ENCODE assay signal across 17 cellular contexts in genomic region chr16:74073471-74073870, GRCh38.
A peak's percentile ranks its signal among the peaks of the same experiment; 100 is the strongest.
DNase-seq lines count a peak whose midpoint lies in the region; ATAC-seq and TF ChIP-seq lines count a peak whose summit lies in the region.
"Had no signal": no experiment of that assay in that cellular context is flagged by ENCODE, and none has a peak within 500 bp of the region (broad histone marks: within the 10 kb centered on the region; RNA-seq: fewer than 3 reads in every experiment).

No MANE protein-coding gene starts in this region.

- no peak for TF ChIP-seq CTCF in AG09319 (IDR thresholded peaks at IDR 0.05; ENCODE audit: low read depth, low read length)
- TF ChIP-seq CTCF in right lobe of liver (IDR thresholded peaks at IDR 0.05) = no peak

- intact Hi-C loops in right lobe of liver (cut with DNase I) = no loop called here

- H3K4me1 ChIP-seq in right lobe of liver = peaks cover 0 to 6% (median 0%) of the 10 kb centered on the region in 4 donors
- H3K4me1 ChIP-seq: Caco-2, HAP-1 had no signal

- WGBS in right lobe of liver (ENCODE audit: insufficient coverage, low coverage, low lambda C conversion rate, missing lambda C conversion rate) = 69% methylated on average over 3 of the region's 3 CpGs

- no peaks in the 10 kb centered on the region for H3K27me3 ChIP-seq in right lobe of liver

- no peak for TF ChIP-seq POLR2A in right lobe of liver (IDR thresholded peaks at IDR 0.05)

- peak; percentile 74 to 95 (median 88) for ATAC-seq in right lobe of liver
- ATAC-seq in HG03139 (IDR thresholded peaks at IDR 0.05; ENCODE audit: unreplicated experiment) = no peak
- no peak for ATAC-seq in HG03108 (IDR thresholded peaks at IDR 0.05; ENCODE audit: unreplicated experiment)
- ATAC-seq: GM12878 had no signal

- H3K4me3 ChIP-seq in right lobe of liver = no peak overlapping the region
- H3K4me3 ChIP-seq: GM12878, HAP-1 had no signal

- H3K36me3 ChIP-seq in right lobe of liver = no peaks in the 10 kb centered on the region
- H3K36me3 ChIP-seq: HAP-1 had no signal

- H3K9me3 ChIP-seq in right lobe of liver = no peaks in the 10 kb centered on the region
- H3K9me3 ChIP-seq: HAP-1 had no signal

- DNase-seq in AG09319 (ENCODE audit: extremely low read depth, low read depth) (peak; percentile 46), HS-5 (ENCODE audit: low read depth) (peak; percentile 52), fibroblast of gingiva (ENCODE audit: low read depth) (peak; percentile 86), right lobe of liver (peak in 2 of 3 donors; percentile 48 to 61), activated gamma-delta T cell treated with Interleukin-2 at 50 U/mL for 16 hours (no peak), middle frontal gyrus (ENCODE audit: extremely low spot score, low spot score) (no peak)
- DNase-seq: AML-193, Caco-2, KG1, NCI-H1092 treated with DMSO at 0.1 percent for 48 hours, NCI-H1694 treated with DMSO at 0.1 percent for 48 hours, NCI-H446, SHP77 treated with DMSO at 0.1 percent for 48 hours had no signal

- H3K27ac ChIP-seq in right lobe of liver = no peak overlapping the region

Comparison
In these comparisons a context has a peak if more than half of its experiments do, and no peak if none do; other contexts are left out.
1. DNase-seq: peak in AG09319 (single experiment), HS-5 (single experiment), fibroblast of gingiva (single experiment) and right lobe of liver (2 of 3); none in activated gamma-delta T cell treated with Interleukin-2 at 50 U/mL for 16 hours (single experiment) and middle frontal gyrus (single experiment).
2. ATAC-seq: peak in right lobe of liver (4 of 4); none in HG03139 (single experiment) and HG03108 (single experiment).